In genomic region chr14:81859071-81859470, GRCh38 we compare ENCODE assay signal across 21 cellular contexts.
"Had no signal": no experiment of that assay in that cellular context is flagged by ENCODE, and none has a peak within 500 bp of the region (broad histone marks: within the 10 kb centered on the region; RNA-seq: fewer than 3 reads in every experiment).

No MANE protein-coding gene starts in this region.

- ATAC-seq: K562, SK-N-SH treated with all-trans-retinoic acid at 6 μM for 48 hours had no signal

- H3K4me3 ChIP-seq: K562, SJCRH30 had no signal

- H3K9me3 ChIP-seq: SJCRH30 had no signal

- H3K36me3 ChIP-seq: SJCRH30 had no signal

- H3K27ac ChIP-seq: HL-60, KMS-11, SJCRH30 had no signal

- H3K27me3 ChIP-seq: SJCRH30 had no signal

- H3K4me1 ChIP-seq: SJCRH30 had no signal

- DNase-seq: Kasumi-1, MM.1S, NCI-H1092 treated with DMSO at 0.1 percent for 48 hours, NCI-H1436, NCI-H187, NCI-H2029, NCI-H2081 treated with DMSO at 0.1 percent for 48 hours, NCI-H2171, NCI-H226, NCI-H446, NCI-H510A, NCI-H524 treated with DMSO at 0.1 percent for 48 hours, NCI-H69, NCI-H774, RPMI8226, SHP77 treated with DMSO at 0.1 percent for 48 hours, SJCRH30 had no signal
